ENCODE assay signal across 8 cellular contexts in the genomic region with DNA sequence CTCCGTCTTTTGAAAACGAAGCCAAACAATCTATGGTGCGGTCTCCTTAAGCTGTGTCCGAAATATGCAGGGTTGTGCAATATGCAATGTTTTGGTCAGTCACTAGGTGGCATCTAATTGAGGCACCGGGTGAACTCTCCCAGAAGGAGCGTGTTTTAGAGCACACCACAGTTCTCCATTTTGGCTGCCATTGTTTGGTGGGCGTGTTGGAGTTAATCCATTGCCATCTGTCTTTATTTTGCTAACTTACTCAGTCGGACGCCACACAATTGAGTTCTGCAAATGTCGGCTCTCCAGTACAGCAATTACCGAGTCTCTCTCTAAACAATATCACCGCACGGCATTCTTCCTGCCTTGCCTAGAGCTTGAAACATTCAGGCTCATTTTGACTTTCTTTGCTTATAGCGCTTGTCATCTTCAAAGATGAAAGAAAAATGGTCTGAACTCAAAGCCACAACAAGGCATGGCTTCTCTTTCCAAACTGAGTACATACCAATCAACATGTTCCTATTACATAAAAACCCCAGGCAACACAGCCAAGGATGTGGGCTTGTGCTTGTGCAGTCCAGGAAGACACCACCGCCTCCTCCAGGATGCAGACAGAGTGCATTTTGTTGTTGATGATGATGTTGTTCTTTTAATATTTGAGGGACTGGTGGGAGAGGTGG.
A peak's percentile ranks its signal among the peaks of the same experiment; 100 is the strongest.
DNase-seq lines count a peak whose midpoint lies in the region; ATAC-seq and TF ChIP-seq lines count a peak whose summit lies in the region.

No MANE protein-coding gene starts in this region.

- ATAC-seq in GM19397 (IDR thresholded peaks at IDR 0.05; ENCODE audit: unreplicated experiment), result no peak

- H3K27ac ChIP-seq in 22Rv1, result 0 out of 2 replicates have a peak overlapping the region, but pooled peaks have one; percentile 27
- no peak overlapping the region for H3K27ac ChIP-seq in endodermal cell (ENCODE audit: low read depth, low read length)
- H3K27ac ChIP-seq in tibial nerve, result peak overlapping the region in 3 of 4 donors; percentile 2 to 72 (median 26)

- no peaks in the 10 kb centered on the region for H3K4me1 Mint-ChIP-seq in endodermal cell
- no peaks in the 10 kb centered on the region for H3K4me1 Mint-ChIP-seq in mesothelial cell of epicardium

- H3K4me1 ChIP-seq in endodermal cell (ENCODE audit: control insufficient read depth, insufficient read depth, low read length) (no peaks in the 10 kb centered on the region), tibial nerve (peaks cover 0 to 12% (median 2%) of the 10 kb centered on the region in 4 donors)

- peak; percentile 85 for TF ChIP-seq CTCF in 22Rv1 (IDR thresholded peaks at IDR 0.05)
- peak; percentile 43 for TF ChIP-seq CTCF in GM12865 (IDR thresholded peaks at IDR 0.05; ENCODE audit: insufficient read depth, low read depth, low read length, missing control alignments)
- TF ChIP-seq CTCF in endodermal cell (conservative IDR thresholded peaks at IDR 0.05), result peak; percentile 76
- TF ChIP-seq CTCF in mesothelial cell of epicardium (IDR thresholded peaks at IDR 0.05; ENCODE audit: unreplicated experiment), result peak; percentile 51
- TF ChIP-seq CTCF in tibial nerve (IDR thresholded peaks at IDR 0.05), result peak; percentile 49 to 88 (median 63)

- H3K9ac ChIP-seq in endodermal cell (ENCODE audit: extremely low read depth, low read length, poor library complexity, severe bottlenecking), result no peak overlapping the region

- H3K36me3 Mint-ChIP-seq in endodermal cell (ENCODE audit: low read depth) (no peaks in the 10 kb centered on the region), mesothelial cell of epicardium (no peaks in the 10 kb centered on the region)

- TF ChIP-seq EP300 in tibial nerve (IDR thresholded peaks at IDR 0.05), result peak in 1 of 2 donors; percentile 82

- H3K27me3 Mint-ChIP-seq in endodermal cell (ENCODE audit: insufficient read depth), result no peaks in the 10 kb centered on the region
- peaks cover 9% of the 10 kb centered on the region for H3K27me3 Mint-ChIP-seq in mesothelial cell of epicardium (ENCODE audit: low read depth)

- H3K36me3 ChIP-seq in endodermal cell (ENCODE audit: control insufficient read depth, insufficient read depth, low read length), result no peaks in the 10 kb centered on the region
- H3K36me3 ChIP-seq in tibial nerve, result no peaks in the 10 kb centered on the region

- no peak for TF ChIP-seq POLR2A in tibial nerve (IDR thresholded peaks at IDR 0.05)

- H3K9me3 ChIP-seq in endodermal cell (ENCODE audit: control insufficient read depth, low read length), result no peaks in the 10 kb centered on the region
- no peaks in the 10 kb centered on the region for H3K9me3 ChIP-seq in tibial nerve

- H3K4me3 Mint-ChIP-seq in endodermal cell, result no peak overlapping the region
- H3K4me3 Mint-ChIP-seq in mesothelial cell of epicardium, result no peak overlapping the region

- 80 to 89% methylated on average over 12 to 15 of the region's 15 CpGs for WGBS in endodermal cell (ENCODE audit: insufficient coverage in 1 of 2, insufficient read length in 1 of 2), 2 experiments
- 57 to 60% methylated on average over 15 of the region's 15 CpGs for whole genome bisulfite sequencing in tibial nerve, 2 donors

- H3K9me3 Mint-ChIP-seq in endodermal cell (no peaks in the 10 kb centered on the region), mesothelial cell of epicardium (no peaks in the 10 kb centered on the region)

- DNase-seq in GM12865 (ENCODE audit: low read depth), result peak; percentile 63
- peak; percentile 89 to 92 for DNase-seq in NCI-H446 (lab: John Stamatoyannopoulos, UW)
- DNase-seq in activated CD4-positive, alpha-beta T cell treated with anti-CD3 and anti-CD28 coated beads, Interleukin-2, amount 50 U/mL, for 1 hour, result peak; percentile 21
- DNase-seq in endodermal cell, result peak; percentile 70
- DNase-seq in mesothelial cell of epicardium (ENCODE audit: low spot score in 2 of 2, unreplicated experiment in 2 of 2), result no peak
- peak in 1 of 2 donors; percentile 77 for DNase-seq in tibial nerve (ENCODE audit: low spot score in 2 of 2)

- H3K27me3 ChIP-seq in endodermal cell (ENCODE audit: control insufficient read depth, insufficient read depth, low read length, poor library complexity, severe bottlenecking), result no peaks in the 10 kb centered on the region
- no peaks in the 10 kb centered on the region for H3K27me3 ChIP-seq in tibial nerve

- H3K27ac Mint-ChIP-seq in endodermal cell, result peak overlapping the region; percentile 69
- H3K27ac Mint-ChIP-seq in mesothelial cell of epicardium, result no peak overlapping the region

- no peak overlapping the region for H3K4me3 ChIP-seq in GM12865 (ENCODE audit: low read depth, low read length)
- H3K4me3 ChIP-seq in endodermal cell (ENCODE audit: low read length), result no peak overlapping the region
- H3K4me3 ChIP-seq in tibial nerve, result peak overlapping the region in 1 of 4 donors; percentile 15

Comparison
In these comparisons a context has a peak if more than half of its experiments do, and no peak if none do; other contexts are left out.
1. DNase-seq: peak in GM12865 (single experiment), NCI-H446 (2 of 2), activated CD4-positive, alpha-beta T cell treated with anti-CD3 and anti-CD28 coated beads, Interleukin-2, amount 50 U/mL, for 1 hour (single experiment) and endodermal cell (single experiment); none in mesothelial cell of epicardium (0 of 2).
2. Peak in every context shown above with its lines, with median percentiles within 50 percentile points of each other: CTCF ChIP-seq.